In the genomic region with DNA sequence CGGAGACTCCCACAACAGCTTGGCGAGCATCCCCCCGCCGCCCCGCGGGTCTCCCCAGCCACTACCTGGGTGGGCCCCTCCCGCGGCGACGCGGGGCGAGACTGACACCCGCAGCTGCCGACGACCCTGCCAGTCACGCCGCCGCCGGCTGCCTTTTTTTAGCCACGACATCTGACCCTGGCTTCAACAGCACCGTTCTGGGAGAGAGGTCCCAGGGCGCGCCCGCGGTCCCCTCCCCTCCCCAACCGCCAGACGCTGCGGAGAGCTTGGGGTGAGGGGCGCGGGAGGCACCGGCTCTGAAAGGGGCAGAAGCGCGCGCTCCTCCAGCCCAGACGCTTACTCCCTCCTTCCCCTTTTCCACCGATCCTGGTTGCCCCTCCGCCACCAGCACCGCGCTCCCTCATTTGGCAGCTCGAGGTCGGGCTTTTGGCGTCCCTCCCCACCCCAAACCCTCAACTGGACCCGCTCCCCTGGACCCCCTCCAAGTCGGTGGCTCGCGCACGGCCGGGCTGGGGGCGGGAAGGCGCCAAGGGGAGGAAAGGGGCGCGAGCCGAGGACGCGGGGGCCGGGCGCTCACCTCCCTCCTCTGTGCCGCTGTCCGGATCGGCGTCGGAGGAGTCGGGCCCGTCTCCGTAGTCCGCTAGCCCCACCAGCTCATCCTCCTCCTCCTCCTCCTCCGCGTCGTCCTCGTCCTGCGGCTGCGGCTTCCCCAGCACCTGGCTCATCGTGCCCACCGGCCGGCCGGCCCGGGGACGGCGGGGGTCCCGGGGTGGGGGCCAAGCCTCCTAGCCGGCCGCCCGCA, we compare ENCODE assay signal across 8 cellular contexts.
A peak's percentile ranks its signal among the peaks of the same experiment; 100 is the strongest.
DNase-seq lines count a peak whose midpoint lies in the region; TF ChIP-seq lines count a peak whose summit lies in the region.

No MANE protein-coding gene starts in this region.

- DNase-seq in GM13977 (ENCODE audit: low spot score) (peak; percentile 68), HEK293T (ENCODE audit: extremely low spot score) (peak; percentile 50), NCI-H1105 (lab: John Stamatoyannopoulos, UW) (peak; percentile 26), foreskin fibroblast (peak in 1 of 2 donors; percentile 42), amniotic stem cell (lab: John Stamatoyannopoulos, UW) (no peak), T1000 (lab: John Stamatoyannopoulos, UW) (no peak)
- DNase-seq in activated T-cell treated with anti-CD3 and anti-CD28 coated beads, Interleukin-2, amount 50 U/mL, for 1 hour = peak; percentile 42

- POLR2A ChIA-PET in HEK293T (lab: Yijun Ruan, JAX) = interaction anchor here (1.4 to 2.4 kb wide), 3 partner anchors 11 to 60 kb away, joined by 3 to 12 read pairs (median 6); no protein-coding TSS in a partner anchor

- no peaks in the 10 kb centered on the region for H3K27me3 ChIP-seq in neutrophil

- peak overlapping the region; percentile 32 to 44 for H3K4me3 ChIP-seq in foreskin fibroblast (ENCODE audit: low read depth in 1 of 2, low read length in 2 of 2)
- peak overlapping the region; percentile 84 to 85 for H3K4me3 ChIP-seq in neutrophil (ENCODE audit: low read depth in 1 of 2, low read length in 1 of 2)

- H3K9me3 ChIP-seq in neutrophil = no peaks in the 10 kb centered on the region

- peaks cover 57% of the 10 kb centered on the region in 2 experiments for H3K4me1 ChIP-seq in neutrophil (ENCODE audit: control insufficient read depth in 1 of 2, insufficient read depth in 1 of 2, low read depth in 1 of 2, low read length in 1 of 2)

- CTCF ChIA-PET in HEK293T (lab: Yijun Ruan, JAX) = interaction anchor here (2.1 kb wide), 1 partner anchor 39 kb away, joined by 8 read pairs; no protein-coding TSS in a partner anchor

- no peaks in the 10 kb centered on the region for H3K36me3 ChIP-seq in neutrophil

- peak overlapping the region; percentile 96 for H3K27ac ChIP-seq in neutrophil

- TF ChIP-seq CTCF in GM13977 (IDR thresholded peaks at IDR 0.05; ENCODE audit: extremely low read depth, insufficient read depth, missing control alignments) = no peak
- no peak for TF ChIP-seq CTCF in foreskin fibroblast (IDR thresholded peaks at IDR 0.05; ENCODE audit: low read depth, low read length)
- TF ChIP-seq CTCF in neutrophil (IDR thresholded peaks at IDR 0.05) = no peak

- in situ Hi-C loops in GM13977 (cut with MboI; ENCODE audit: low pct_unique_long_range_greater_than_20kb, low sequenced_read_pairs, unreplicated experiment) = no loop called here

TF ChIP-seq in HEK293T, 16 proteins besides CTCF, POLR2A, EP300 and RAD21:
- TF ChIP-seq, protein P1, sequence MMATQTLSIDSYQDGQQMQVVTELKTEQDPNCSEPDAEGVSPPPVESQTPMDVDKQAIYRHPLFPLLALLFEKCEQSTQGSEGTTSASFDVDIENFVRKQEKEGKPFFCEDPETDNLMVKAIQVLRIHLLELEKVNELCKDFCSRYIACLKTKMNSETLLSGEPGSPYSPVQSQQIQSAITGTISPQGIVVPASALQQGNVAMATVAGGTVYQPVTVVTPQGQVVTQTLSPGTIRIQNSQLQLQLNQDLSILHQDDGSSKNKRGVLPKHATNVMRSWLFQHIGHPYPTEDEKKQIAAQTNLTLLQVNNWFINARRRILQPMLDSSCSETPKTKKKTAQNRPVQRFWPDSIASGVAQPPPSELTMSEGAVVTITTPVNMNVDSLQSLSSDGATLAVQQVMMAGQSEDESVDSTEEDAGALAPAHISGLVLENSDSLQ (IDR thresholded peaks at IDR 0.05) = peak; percentile 65
- TF ChIP-seq L3MBTL2 (conservative IDR thresholded peaks at IDR 0.05) (peak; percentile 75), ARNT (IDR thresholded peaks at IDR 0.05) (no peak), ZNF384 (IDR thresholded peaks at IDR 0.05) (no peak)

Comparison
In these comparisons a context has a peak if more than half of its experiments do, and no peak if none do; other contexts are left out.
1. DNase-seq: peak in GM13977 (single experiment), HEK293T (single experiment), NCI-H1105 (single experiment) and activated T-cell treated with anti-CD3 and anti-CD28 coated beads, Interleukin-2, amount 50 U/mL, for 1 hour (single experiment); none in amniotic stem cell (single experiment) and T1000 (single experiment).